In the genomic region with DNA sequence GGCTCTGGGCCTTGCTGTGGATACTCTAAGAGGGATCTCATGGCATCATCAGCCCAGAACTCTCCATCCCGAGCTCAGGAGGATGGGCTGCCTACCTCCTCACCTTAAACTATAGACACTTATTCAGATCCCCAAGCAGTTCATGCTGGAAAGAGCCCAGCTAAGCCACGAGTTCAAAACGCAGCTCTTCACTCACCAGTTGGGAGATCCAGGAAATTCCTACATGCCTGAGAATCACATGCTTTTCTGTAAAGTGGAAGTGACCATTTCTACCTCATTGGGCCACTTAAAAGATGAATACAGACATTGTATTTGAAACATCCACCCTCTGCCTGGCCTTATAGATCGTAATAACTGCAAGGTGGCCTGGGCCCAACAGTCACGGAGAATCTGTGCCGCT, we compare ENCODE assay signal across 1 cellular context.
TF ChIP-seq lines count a peak whose summit lies in the region.

No MANE protein-coding gene starts in this region.

TF ChIP-seq in IMR-90, 13 proteins besides CTCF, POLR2A, EP300 and RAD21:
- no peak for TF ChIP-seq MXI1 (IDR thresholded peaks at IDR 0.05; ENCODE audit: borderline replicate concordance, low read depth, low read length)
- no peak for TF ChIP-seq FOS (IDR thresholded peaks at IDR 0.05; ENCODE audit: low read depth, low read length)
- no peak for TF ChIP-seq CEBPB (IDR thresholded peaks at IDR 0.05; ENCODE audit: low read depth, low read length)
- no peak for TF ChIP-seq NFE2L2 (IDR thresholded peaks at IDR 0.05; ENCODE audit: low read depth, low read length)
- TF ChIP-seq, protein P1, sequence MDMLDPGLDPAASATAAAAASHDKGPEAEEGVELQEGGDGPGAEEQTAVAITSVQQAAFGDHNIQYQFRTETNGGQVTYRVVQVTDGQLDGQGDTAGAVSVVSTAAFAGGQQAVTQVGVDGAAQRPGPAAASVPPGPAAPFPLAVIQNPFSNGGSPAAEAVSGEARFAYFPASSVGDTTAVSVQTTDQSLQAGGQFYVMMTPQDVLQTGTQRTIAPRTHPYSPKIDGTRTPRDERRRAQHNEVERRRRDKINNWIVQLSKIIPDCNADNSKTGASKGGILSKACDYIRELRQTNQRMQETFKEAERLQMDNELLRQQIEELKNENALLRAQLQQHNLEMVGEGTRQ (IDR thresholded peaks at IDR 0.05; ENCODE audit: low read depth, low read length): no peak
- TF ChIP-seq RFX5 (IDR thresholded peaks at IDR 0.05; ENCODE audit: low read depth, low read length): no peak
- no peak for TF ChIP-seq CHD1 (IDR thresholded peaks at IDR 0.05; ENCODE audit: low read depth, low read length)
- TF ChIP-seq BHLHE40 (IDR thresholded peaks at IDR 0.05; ENCODE audit: low read depth, low read length): no peak
- TF ChIP-seq MAZ (IDR thresholded peaks at IDR 0.05; ENCODE audit: borderline replicate concordance, low read depth, low read length): no peak
- no peak for TF ChIP-seq SMC3 (IDR thresholded peaks at IDR 0.05; ENCODE audit: low read depth, low read length)
- TF ChIP-seq, protein P2, sequence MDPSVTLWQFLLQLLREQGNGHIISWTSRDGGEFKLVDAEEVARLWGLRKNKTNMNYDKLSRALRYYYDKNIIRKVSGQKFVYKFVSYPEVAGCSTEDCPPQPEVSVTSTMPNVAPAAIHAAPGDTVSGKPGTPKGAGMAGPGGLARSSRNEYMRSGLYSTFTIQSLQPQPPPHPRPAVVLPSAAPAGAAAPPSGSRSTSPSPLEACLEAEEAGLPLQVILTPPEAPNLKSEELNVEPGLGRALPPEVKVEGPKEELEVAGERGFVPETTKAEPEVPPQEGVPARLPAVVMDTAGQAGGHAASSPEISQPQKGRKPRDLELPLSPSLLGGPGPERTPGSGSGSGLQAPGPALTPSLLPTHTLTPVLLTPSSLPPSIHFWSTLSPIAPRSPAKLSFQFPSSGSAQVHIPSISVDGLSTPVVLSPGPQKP (IDR thresholded peaks at IDR 0.05; ENCODE audit: borderline replicate concordance, low read depth, low read length): no peak
- TF ChIP-seq MAFK (IDR thresholded peaks at IDR 0.05; ENCODE audit: low read depth, low read length): no peak
TF ChIP-seq in IMR-90: peak in this region for 0.
